9 cellular contexts compared by ENCODE assay signal in the genomic region with DNA sequence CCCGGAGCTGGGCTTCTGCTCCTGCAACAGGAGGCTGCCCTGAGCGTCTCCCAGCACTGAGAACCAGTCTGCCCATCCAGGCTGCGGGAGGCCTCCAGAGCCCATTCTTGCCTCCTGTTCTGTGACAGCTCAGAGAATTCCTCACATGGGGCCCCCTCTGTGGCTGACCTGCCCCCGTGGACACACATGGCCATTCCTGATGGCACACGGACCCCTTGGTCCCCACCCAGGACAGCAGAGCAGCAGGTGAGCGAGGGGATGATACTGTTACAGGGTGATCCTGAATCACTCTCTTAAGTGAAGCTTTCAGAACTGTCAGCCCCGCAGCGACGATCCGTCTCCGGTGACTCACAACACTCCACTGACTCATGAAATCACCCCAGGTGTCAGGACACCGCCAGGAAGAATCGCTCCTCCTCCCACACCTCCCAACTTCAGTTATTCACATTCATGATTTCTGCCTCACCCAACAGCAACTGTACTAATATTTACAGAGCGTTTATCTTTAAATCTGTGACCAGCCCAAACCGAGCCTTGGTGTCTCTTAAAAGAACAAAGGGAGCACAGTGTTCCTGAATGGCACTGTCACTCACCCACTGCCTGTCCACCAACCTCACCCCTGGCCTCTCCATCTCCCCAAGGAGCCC. TPM values are rescaled to one million over a fixed set of nuclear protein-coding genes. Genes with fewer than 3 reads are reported as not detected.
DNase-seq lines count a peak whose midpoint lies in the region; ATAC-seq and TF ChIP-seq lines count a peak whose summit lies in the region.
"Had no signal": no experiment of that assay in that cellular context is flagged by ENCODE, and none has a peak within 500 bp of the region (broad histone marks: within the 10 kb centered on the region; RNA-seq: fewer than 3 reads in every experiment).

No MANE protein-coding gene starts in this region.

- H3K27me3 Mint-ChIP-seq in activated T-helper 2 cell treated with anti-CD3 and anti-CD28 coated beads, Interferon-gamma antibody, Interleukin-2, Interleukin-4, amounts not matched to agents 10 μg/mL and 5 μg/mL and 100 μg/mL, durations not matched to agents 14 hours and 24 hours and 36 hours (ENCODE audit: low read depth), result peaks cover 6% of the 10 kb centered on the region
- peaks cover 43% of the 10 kb centered on the region for H3K27me3 Mint-ChIP-seq in nephron progenitor cell (ENCODE audit: low read depth, poor library complexity)

- no peaks in the 10 kb centered on the region for H3K9me3 Mint-ChIP-seq in activated T-helper 2 cell treated with anti-CD3 and anti-CD28 coated beads, Interferon-gamma antibody, Interleukin-2, Interleukin-4, amounts not matched to agents 10 μg/mL and 5 μg/mL and 100 μg/mL, durations not matched to agents 14 hours and 24 hours and 36 hours
- H3K9me3 Mint-ChIP-seq in nephron progenitor cell, result no peaks in the 10 kb centered on the region
- H3K9me3 Mint-ChIP-seq: nephron had no signal

- DNase-seq in EL (peak; percentile 58), NCI-H128 (lab: John Stamatoyannopoulos, UW; ENCODE audit: unreplicated experiment) (peak; percentile 24), nucleus accumbens (lab: John Stamatoyannopoulos, UW) (peak in 37 of 56 donors; percentile 9 to 83 (median 35)), nephron progenitor cell (no peak), NOMO-1 treated with DMSO at 0.1 percent for 48 hours (lab: John Stamatoyannopoulos, UW; ENCODE audit: unreplicated experiment) (no peak)
- DNase-seq in activated T-helper 2 cell treated with anti-CD3 and anti-CD28 coated beads, Interferon-gamma antibody, Interleukin-2, Interleukin-4, amounts not matched to agents 10 μg/mL and 5 μg/mL and 100 μg/mL, durations not matched to agents 14 hours and 24 hours and 36 hours (ENCODE audit: low spot score), result no peak

- H3K4me1 Mint-ChIP-seq in activated T-helper 2 cell treated with anti-CD3 and anti-CD28 coated beads, Interferon-gamma antibody, Interleukin-2, Interleukin-4, amounts not matched to agents 10 μg/mL and 5 μg/mL and 100 μg/mL, durations not matched to agents 14 hours and 24 hours and 36 hours (ENCODE audit: low read depth), result peaks cover 12% of the 10 kb centered on the region
- H3K4me1 Mint-ChIP-seq in nephron progenitor cell, result peaks cover 12% of the 10 kb centered on the region
- H3K4me1 Mint-ChIP-seq: nephron had no signal

- TF ChIP-seq CTCF in nephron progenitor cell (IDR thresholded peaks at IDR 0.05), result no peak

- H3K27ac Mint-ChIP-seq in activated T-helper 2 cell treated with anti-CD3 and anti-CD28 coated beads, Interferon-gamma antibody, Interleukin-2, Interleukin-4, amounts not matched to agents 10 μg/mL and 5 μg/mL and 100 μg/mL, durations not matched to agents 14 hours and 24 hours and 36 hours, result peak overlapping the region; percentile 12
- H3K27ac Mint-ChIP-seq in nephron progenitor cell, result no peak overlapping the region
- H3K27ac Mint-ChIP-seq: nephron had no signal

- ATAC-seq in GM18520 (IDR thresholded peaks at IDR 0.05; ENCODE audit: unreplicated experiment), result no peak
- no peak for ATAC-seq in HG02623 (IDR thresholded peaks at IDR 0.05; ENCODE audit: unreplicated experiment)

- no peaks in the 10 kb centered on the region for H3K36me3 Mint-ChIP-seq in activated T-helper 2 cell treated with anti-CD3 and anti-CD28 coated beads, Interferon-gamma antibody, Interleukin-2, Interleukin-4, amounts not matched to agents 10 μg/mL and 5 μg/mL and 100 μg/mL, durations not matched to agents 14 hours and 24 hours and 36 hours (ENCODE audit: low read depth)
- no peaks in the 10 kb centered on the region for H3K36me3 Mint-ChIP-seq in nephron progenitor cell (ENCODE audit: low read depth)

- H3K4me3 Mint-ChIP-seq in activated T-helper 2 cell treated with anti-CD3 and anti-CD28 coated beads, Interferon-gamma antibody, Interleukin-2, Interleukin-4, amounts not matched to agents 10 μg/mL and 5 μg/mL and 100 μg/mL, durations not matched to agents 14 hours and 24 hours and 36 hours (ENCODE audit: low read depth), result no peak overlapping the region
- no peak overlapping the region for H3K4me3 Mint-ChIP-seq in nephron progenitor cell
- H3K4me3 Mint-ChIP-seq: nephron had no signal

- intact Hi-C loops in activated T-helper 2 cell treated with anti-CD3 and anti-CD28 coated beads, Interferon-gamma antibody, Interleukin-2, Interleukin-4, amounts not matched to agents 10 μg/mL and 5 μg/mL and 100 μg/mL, durations not matched to agents 14 hours and 24 hours and 36 hours (cut with micrococcal nuclease), result no loop called here

RNA-seq across cellular contexts. Expression of a gene that starts 22.5 kb away (rescaled TPM):
- total RNA-seq in activated T-helper 2 cell treated with anti-CD3 and anti-CD28 coated beads, Interferon-gamma antibody, Interleukin-2, Interleukin-4, amounts not matched to agents 10 μg/mL and 5 μg/mL and 100 μg/mL, durations not matched to agents 14 hours and 24 hours and 36 hours, result 0.46 and 0.78 TPM in 2 replicates

RNA-seq across cellular contexts. Expression of a gene that starts 41.7 kb away (rescaled TPM):
- 473 and 533 TPM in 2 replicates for total RNA-seq in activated T-helper 2 cell treated with anti-CD3 and anti-CD28 coated beads, Interferon-gamma antibody, Interleukin-2, Interleukin-4, amounts not matched to agents 10 μg/mL and 5 μg/mL and 100 μg/mL, durations not matched to agents 14 hours and 24 hours and 36 hours

RNA-seq across cellular contexts. Expression of a gene that starts 48.3 kb away (rescaled TPM):
- total RNA-seq in activated T-helper 2 cell treated with anti-CD3 and anti-CD28 coated beads, Interferon-gamma antibody, Interleukin-2, Interleukin-4, amounts not matched to agents 10 μg/mL and 5 μg/mL and 100 μg/mL, durations not matched to agents 14 hours and 24 hours and 36 hours, result 54.4 and 58.4 TPM in 2 replicates

Comparison
In these comparisons a context has a peak if more than half of its experiments do, and no peak if none do; other contexts are left out.
1. DNase-seq: peak in EL (single experiment), NCI-H128 (single experiment) and nucleus accumbens (37 of 56); none in activated T-helper 2 cell treated with anti-CD3 and anti-CD28 coated beads, Interferon-gamma antibody, Interleukin-2, Interleukin-4, amounts not matched to agents 10 μg/mL and 5 μg/mL and 100 μg/mL, durations not matched to agents 14 hours and 24 hours and 36 hours (single experiment), nephron progenitor cell (single experiment) and NOMO-1 treated with DMSO at 0.1 percent for 48 hours (single experiment).